Comparison of ENCODE assay signal across 8 cellular contexts in the genomic region with DNA sequence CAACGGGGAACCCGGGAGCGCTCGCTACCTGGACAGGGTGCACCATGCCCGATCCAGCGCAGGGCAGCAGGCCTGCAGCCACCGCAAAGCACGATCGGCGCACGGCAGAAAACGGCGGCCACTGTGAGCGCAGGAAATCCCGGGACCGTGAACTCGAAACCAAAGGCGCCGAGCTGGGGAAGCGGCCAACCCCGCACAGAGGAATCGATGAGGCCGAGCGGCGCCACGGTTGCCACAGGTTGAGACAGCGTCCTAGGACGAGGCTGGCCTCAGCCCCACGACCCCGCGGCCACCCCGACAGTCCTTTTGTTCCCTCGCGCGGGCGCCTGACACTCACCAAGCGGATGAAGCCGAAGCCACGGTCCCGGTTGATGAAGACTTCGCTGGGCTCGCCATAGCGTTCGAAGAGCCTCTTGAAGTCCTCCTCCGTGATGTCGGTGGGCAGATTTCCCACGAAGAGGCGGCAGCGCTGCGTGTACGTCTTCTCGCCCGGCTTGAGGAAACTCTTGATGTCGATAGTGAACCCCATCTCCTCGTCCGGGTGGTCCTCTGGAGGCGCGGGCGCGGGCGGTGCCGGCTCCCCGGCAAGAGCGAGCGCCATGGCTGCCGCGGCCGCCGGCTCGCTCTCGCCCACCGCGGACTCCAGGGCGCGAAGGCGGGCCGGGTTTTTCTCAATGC. TPM values are rescaled to one million over a fixed set of nuclear protein-coding genes. Genes with fewer than 3 reads are reported as not detected.
DNase-seq lines count a peak whose midpoint lies in the region; ATAC-seq and TF ChIP-seq lines count a peak whose summit lies in the region.

No MANE protein-coding gene starts in this region.

- ATAC-seq in GM19025 (IDR thresholded peaks at IDR 0.05; ENCODE audit: low read depth, unreplicated experiment): peak; percentile 46
- peak; percentile 35 for ATAC-seq in HG03196 (IDR thresholded peaks at IDR 0.05; ENCODE audit: unreplicated experiment)
- peak; percentile 71 for ATAC-seq in Right ventricle myocardium inferior

- POLR2A ChIA-PET in AG04450 (lab: Yijun Ruan, JAX): interaction anchor here (0.9 to 1.0 kb wide), 2 partner anchors 21 to 82 kb away, joined by 3 read pairs; a partner anchor contains a TSS

- peak overlapping the region; percentile 98 for H3K4me3 Mint-ChIP-seq in activated naive CD8-positive, alpha-beta T cell

- peaks cover 12% of the 10 kb centered on the region for H3K36me3 ChIP-seq in SJCRH30
- no peaks in the 10 kb centered on the region for H3K36me3 ChIP-seq in ovary
- no peaks in the 10 kb centered on the region for H3K36me3 ChIP-seq in thyroid gland

- no peaks in the 10 kb centered on the region; the same call in 1 of the 2 replicates for H3K9me3 ChIP-seq in AG04450 (ENCODE audit: control insufficient read depth, insufficient read depth, low read length)
- H3K9me3 ChIP-seq in SJCRH30 (replicated peaks): no peaks in the 10 kb centered on the region
- H3K9me3 ChIP-seq in ovary: no peaks in the 10 kb centered on the region
- no peaks in the 10 kb centered on the region for H3K9me3 ChIP-seq in thyroid gland

- peak overlapping the region; percentile 90 for H3K27ac ChIP-seq in AG04450 (ENCODE audit: low read depth, low read length)
- H3K27ac ChIP-seq in SJCRH30: peak overlapping the region; percentile 76
- H3K27ac ChIP-seq in ovary: peak overlapping the region; percentile 74 to 86
- peak overlapping the region; percentile 88 to 95 (median 92) for H3K27ac ChIP-seq in thyroid gland

- H3K27me3 Mint-ChIP-seq in activated naive CD8-positive, alpha-beta T cell: no peaks in the 10 kb centered on the region

- H3K36me3 Mint-ChIP-seq in activated naive CD8-positive, alpha-beta T cell: peaks cover 2% of the 10 kb centered on the region

- H3K4me1 ChIP-seq in SJCRH30 (no peaks in the 10 kb centered on the region), ovary (ENCODE audit: insufficient read depth) (peaks cover 3% of the 10 kb centered on the region), thyroid gland (peaks cover 7 to 8% of the 10 kb centered on the region in 2 donors)

- peak overlapping the region; percentile 99 for H3K27ac Mint-ChIP-seq in activated naive CD8-positive, alpha-beta T cell

- TF ChIP-seq CTCF in AG04450 (IDR thresholded peaks at IDR 0.05; ENCODE audit: low read depth, low read length) (no peak), ovary (IDR thresholded peaks at IDR 0.05) (no peak), thyroid gland (IDR thresholded peaks at IDR 0.05) (no peak)

- CTCF ChIA-PET in AG04450 (lab: Charles Lee): no interaction called here

- intact Hi-C loops in Right ventricle myocardium inferior (cut with DNase I): loop anchor here (1.0 to 2.0 kb wide), 2 partner anchors 81 to 176 kb away; a partner anchor contains a TSS
- intact Hi-C loops in ovary (cut with DNase I): loop anchor here in 3 of 4 donors (5.0 to 10.0 kb wide), 3 partner anchors 80 to 147 kb away; a partner anchor contains a TSS
- intact Hi-C loops in thyroid gland (cut with DNase I): loop anchor here (5.0 to 10.0 kb wide), 2 partner anchors 147 to 175 kb away; a partner anchor contains a TSS

- no peaks in the 10 kb centered on the region for H3K9me3 Mint-ChIP-seq in activated naive CD8-positive, alpha-beta T cell (ENCODE audit: low read depth)

- no peak for TF ChIP-seq EP300 in ovary (IDR thresholded peaks at IDR 0.05)

- WGBS in ovary, 3 donors: 0 to 1% (median 1%) methylated on average over 44 to 77 of the region's 77 CpGs
- 0 to 1% methylated on average over 17 to 24 of the region's 77 CpGs for WGBS in thyroid gland, 2 donors

- H3K27me3 ChIP-seq in AG04450 (ENCODE audit: control insufficient read depth, insufficient read depth, low read length): no peaks in the 10 kb centered on the region
- no peaks in the 10 kb centered on the region for H3K27me3 ChIP-seq in SJCRH30
- no peaks in the 10 kb centered on the region for H3K27me3 ChIP-seq in ovary
- H3K27me3 ChIP-seq in thyroid gland: no peaks in the 10 kb centered on the region

- TF ChIP-seq POLR2A in ovary (IDR thresholded peaks at IDR 0.05) (no peak), thyroid gland (IDR thresholded peaks at IDR 0.05) (no peak)

- H3K4me3 ChIP-seq in AG04450 (ENCODE audit: low read depth, low read length): peak overlapping the region; percentile 96
- peak overlapping the region; percentile 87 for H3K4me3 ChIP-seq in SJCRH30
- peak overlapping the region; percentile 92 for H3K4me3 ChIP-seq in ovary
- H3K4me3 ChIP-seq in thyroid gland (replicated peaks in 1 of 3): peak overlapping the region; percentile 53 to 100 (median 94)

- no peak for DNase-seq in AG04450 (ENCODE audit: low read depth, low spot score)
- peak; percentile 50 to 60 for DNase-seq in SJCRH30
- peak; percentile 82 for DNase-seq in Right ventricle myocardium inferior (ENCODE audit: missing footprints)
- DNase-seq in ovary: peak; percentile 29 to 71 (median 49)
- DNase-seq in thyroid gland: peak; percentile 58

- H3K4me1 Mint-ChIP-seq in activated naive CD8-positive, alpha-beta T cell (ENCODE audit: low read depth): peaks cover 6% of the 10 kb centered on the region

RNA-seq across cellular contexts. Expression of a gene that starts 0.6 kb away (rescaled TPM):
- polyA plus RNA-seq in AG04450 (2011; rRNA removed) (35.6 and 42.9 TPM in 2 replicates), ovary (10 to 100 TPM; 34.7 to 35.0 TPM)
- 44.6 and 45.0 TPM in 2 replicates for polyA minus RNA-seq in AG04450 (2011; rRNA and poly(A)+ RNA removed)
- total RNA-seq in SJCRH30 (2014; rRNA removed; shearing (Covaris generic)): 82.5 and 85.2 TPM in 2 replicates
- total RNA-seq in Right ventricle myocardium inferior (24.9 TPM), ovary (10 to 100 TPM; 46.3 to 74.0 (median 66.8) TPM), thyroid gland (10 to 100 TPM; 75.1 to 90.8 (median 86.8) TPM)
